Comparison of ENCODE assay signal across 14 cellular contexts in genomic region chr2:70557171-70557838, GRCh38. TPM values are rescaled to one million over a fixed set of nuclear protein-coding genes. Genes with fewer than 3 reads are reported as not detected.
DNase-seq lines count a peak whose midpoint lies in the region; ATAC-seq, FAIRE-seq and TF ChIP-seq lines count a peak whose summit lies in the region.
"Had no signal": no experiment of that assay in that cellular context is flagged by ENCODE, and none has a peak within 500 bp of the region (broad histone marks: within the 10 kb centered on the region; RNA-seq: fewer than 3 reads in every experiment).

No MANE protein-coding gene starts in this region.

- H3K36me3 ChIP-seq in body of pancreas (replicated peaks in 1 of 2; ENCODE audit: insufficient read depth in 1 of 2, low read depth in 2 of 2), result no peaks in the 10 kb centered on the region

- no peak for FAIRE-seq in D721Med (lab: Jason Lieb, UNC)
- FAIRE-seq: endothelial cell of umbilical vein, GM12891, kidney had no signal

- peak in 2 of 3 donors; percentile 33 to 43 for TF ChIP-seq POLR2A in body of pancreas (IDR thresholded peaks at IDR 0.05)

- intact Hi-C loops in body of pancreas (cut with DNase I), result no loop called here

- H3K27ac Mint-ChIP-seq in osteocyte (ENCODE audit: unreplicated experiment) (no peak overlapping the region), immature natural killer cell (no peak overlapping the region)
- H3K27ac Mint-ChIP-seq: activated CD4-positive, alpha-beta memory T cell treated with anti-CD3 and anti-CD28 coated beads for 36 hours had no signal

- H3K4me1 Mint-ChIP-seq in osteocyte (ENCODE audit: unreplicated experiment) (peaks cover 15% of the 10 kb centered on the region), immature natural killer cell (peaks cover 22 to 28% of the 10 kb centered on the region in 2 donors)

- peaks cover 32% of the 10 kb centered on the region for H3K4me1 ChIP-seq in body of pancreas

- DNase-seq in D721Med (ENCODE audit: insufficient read length, low spot score) (peak; percentile 39), NCI-H2107 treated with DMSO at 0.1 percent for 48 hours (lab: John Stamatoyannopoulos, UW; ENCODE audit: unreplicated experiment) (peak; percentile 87), body of pancreas (peak; percentile 57 to 78 (median 72)), midbrain (lab: John Stamatoyannopoulos, UW) (peak; percentile 50), SKM-1 treated with dmso at 0.1 percent for 144 hours (lab: John Stamatoyannopoulos, UW; ENCODE audit: unreplicated experiment) (no peak), osteocyte (ENCODE audit: extremely low spot score, unreplicated experiment) (no peak), immature natural killer cell (no peak), DMS 273 treated with DMSO at 0.1 percent for 48 hours (lab: John Stamatoyannopoulos, UW) (no peak)
- DNase-seq: activated CD4-positive, alpha-beta memory T cell treated with anti-CD3 and anti-CD28 coated beads for 36 hours; kidney; retina had no signal

- H3K4me3 ChIP-seq in body of pancreas, result no peak overlapping the region

- H3K27me3 ChIP-seq in body of pancreas, result no peaks in the 10 kb centered on the region

- H3K4me3 Mint-ChIP-seq in osteocyte (ENCODE audit: unreplicated experiment), result no peak overlapping the region
- no peak overlapping the region for H3K4me3 Mint-ChIP-seq in immature natural killer cell
- H3K4me3 Mint-ChIP-seq: activated CD4-positive, alpha-beta memory T cell treated with anti-CD3 and anti-CD28 coated beads for 36 hours; CD14-positive monocyte had no signal

- peak; percentile 39 for ATAC-seq in body of pancreas

- peak overlapping the region in 3 of 4 donors; percentile 51 to 76 (median 67) for H3K27ac ChIP-seq in body of pancreas

- TF ChIP-seq CTCF in D721Med (IDR thresholded peaks at IDR 0.05; ENCODE audit: insufficient read depth, missing control alignments) (no peak), body of pancreas (IDR thresholded peaks at IDR 0.05) (no peak), osteocyte (IDR thresholded peaks at IDR 0.05) (no peak)

- H3K36me3 Mint-ChIP-seq in osteocyte (ENCODE audit: unreplicated experiment), result no peaks in the 10 kb centered on the region
- no peaks in the 10 kb centered on the region for H3K36me3 Mint-ChIP-seq in immature natural killer cell
- H3K36me3 Mint-ChIP-seq: activated CD4-positive, alpha-beta memory T cell treated with anti-CD3 and anti-CD28 coated beads for 36 hours had no signal

- H3K27me3 Mint-ChIP-seq in osteocyte (ENCODE audit: unreplicated experiment), result peaks cover 62% of the 10 kb centered on the region
- peaks cover 4 to 26% (median 11%) of the 10 kb centered on the region in 3 donors for H3K27me3 Mint-ChIP-seq in immature natural killer cell (ENCODE audit: low read depth in 3 of 3)

- no peaks in the 10 kb centered on the region for H3K9me3 ChIP-seq in body of pancreas

- 15 to 21% methylated on average over 6 of the region's 6 CpGs for WGBS in body of pancreas, 2 donors

- no peaks in the 10 kb centered on the region for H3K9me3 Mint-ChIP-seq in osteocyte (ENCODE audit: unreplicated experiment)
- H3K9me3 Mint-ChIP-seq in immature natural killer cell, result no peaks in the 10 kb centered on the region
- H3K9me3 Mint-ChIP-seq: activated CD4-positive, alpha-beta memory T cell treated with anti-CD3 and anti-CD28 coated beads for 36 hours had no signal

RNA-seq across cellular contexts. Expression of gene TGFA, which starts 3.7 kb away (rescaled TPM):
- total RNA-seq in body of pancreas (10 to 100 TPM; 13.5 to 18.5 TPM), osteocyte (0.08 TPM in 1 of 2 replicates, not detected in the other)
- polyA plus RNA-seq in immature natural killer cell, result 1 to 10 TPM; 2.1 to 5.5 (median 2.6) TPM

Comparison
In these comparisons a context has a peak if more than half of its experiments do, and no peak if none do; other contexts are left out.
1. DNase-seq: peak in D721Med (single experiment), NCI-H2107 treated with DMSO at 0.1 percent for 48 hours (single experiment), body of pancreas (4 of 4) and midbrain (single experiment); none in SKM-1 treated with dmso at 0.1 percent for 144 hours (single experiment), osteocyte (single experiment), immature natural killer cell (0 of 3) and DMS 273 treated with DMSO at 0.1 percent for 48 hours (single experiment).
2. RNA of gene TGFA, which starts 3.7 kb away (total RNA-seq): 13.5 to 18.5 TPM in body of pancreas; 0.08 TPM in osteocyte; every median in the first group is over 10 times any median in the second.